In genomic region chr2:68465081-68465916, GRCh38 we compare ENCODE assay signal across 9 cellular contexts. TPM values are rescaled to one million over a fixed set of nuclear protein-coding genes. Genes with fewer than 3 reads are reported as not detected.
DNase-seq lines count a peak whose midpoint lies in the region; ATAC-seq and TF ChIP-seq lines count a peak whose summit lies in the region.
"Had no signal": no experiment of that assay in that cellular context is flagged by ENCODE, and none has a peak within 500 bp of the region (broad histone marks: within the 10 kb centered on the region; RNA-seq: fewer than 3 reads in every experiment).

No MANE protein-coding gene starts in this region.

- POLR2A ChIA-PET in RWPE1 (lab: Yijun Ruan, JAX; ENCODE audit: low non-redundant PET), result no interaction called here

- peaks cover 8% of the 10 kb centered on the region for H3K36me3 Mint-ChIP-seq in activated CD8-positive, alpha-beta memory T cell treated with anti-CD3 and anti-CD28 coated beads, Interleukin-2, amount 10 ng/mL, durations not matched to agents 7 days and 5 days

- peaks cover 39% of the 10 kb centered on the region for H3K4me1 Mint-ChIP-seq in activated CD8-positive, alpha-beta memory T cell treated with anti-CD3 and anti-CD28 coated beads, Interleukin-2, amount 10 ng/mL, durations not matched to agents 7 days and 5 days

- H3K27ac ChIP-seq in esophagus squamous epithelium (peak overlapping the region; percentile 95 to 98 (median 96)), RWPE1 (no peak overlapping the region)

- H3K4me3 Mint-ChIP-seq in activated CD8-positive, alpha-beta memory T cell treated with anti-CD3 and anti-CD28 coated beads, Interleukin-2, amount 10 ng/mL, durations not matched to agents 7 days and 5 days, result peak overlapping the region; percentile 100

- ATAC-seq in activated CD8-positive, alpha-beta memory T cell treated with anti-CD3 and anti-CD28 coated beads, Interleukin-2, amount 10 ng/mL, durations not matched to agents 7 days and 5 days, result peak; percentile 37
- ATAC-seq in GM21367 (IDR thresholded peaks at IDR 0.05; ENCODE audit: unreplicated experiment), result no peak
- no peak for ATAC-seq in GM18867 (IDR thresholded peaks at IDR 0.05; ENCODE audit: unreplicated experiment)
- ATAC-seq: mucosa of descending colon had no signal

- H3K9me3 Mint-ChIP-seq in activated CD8-positive, alpha-beta memory T cell treated with anti-CD3 and anti-CD28 coated beads, Interleukin-2, amount 10 ng/mL, durations not matched to agents 7 days and 5 days (ENCODE audit: low read depth), result no peaks in the 10 kb centered on the region

- peaks cover 6 to 50% (median 11%) of the 10 kb centered on the region in 3 donors for H3K4me1 ChIP-seq in esophagus squamous epithelium

- intact Hi-C loops in esophagus squamous epithelium (cut with DNase I), result no loop called here

- no peaks in the 10 kb centered on the region for H3K9me3 ChIP-seq in esophagus squamous epithelium
- H3K9me3 ChIP-seq: mucosa of descending colon had no signal

- DNase-seq in activated CD8-positive, alpha-beta memory T cell treated with anti-CD3 and anti-CD28 coated beads, Interleukin-2, amount 10 ng/mL, durations not matched to agents 7 days and 5 days, result peak; percentile 85
- no peak for DNase-seq in activated CD8-positive, alpha-beta memory T cell treated with anti-CD3 and anti-CD28 coated beads, Interleukin-2, amount 50 U/mL, for 48 hours
- DNase-seq in activated CD4-positive, alpha-beta T cell treated with anti-CD3 and anti-CD28 coated beads, Interleukin-2, amount 50 U/mL, for 48 hours, result peak; percentile 33 to 57
- no peak for DNase-seq in esophagus squamous epithelium (lab: John Stamatoyannopoulos, UW)
- DNase-seq in stimulated activated CD8-positive, alpha-beta memory T cell treated with anti-CD3 and anti-CD28 coated beads, Interleukin-4, amount 100 ng/mL, for 48 hours, result peak; percentile 57
- DNase-seq in RWPE1 (ENCODE audit: low spot score), result no peak
- DNase-seq: mucosa of descending colon had no signal

- H3K4me3 ChIP-seq in esophagus squamous epithelium, result no peak overlapping the region
- H3K4me3 ChIP-seq: mucosa of descending colon had no signal

- no peak for TF ChIP-seq POLR2A in esophagus squamous epithelium (IDR thresholded peaks at IDR 0.05)

- no peaks in the 10 kb centered on the region for H3K36me3 ChIP-seq in esophagus squamous epithelium

- 45 to 53% methylated on average over 7 of the region's 7 CpGs for WGBS in esophagus squamous epithelium, 2 donors

- no peaks in the 10 kb centered on the region for H3K27me3 Mint-ChIP-seq in activated CD8-positive, alpha-beta memory T cell treated with anti-CD3 and anti-CD28 coated beads, Interleukin-2, amount 10 ng/mL, durations not matched to agents 7 days and 5 days

- H3K27ac Mint-ChIP-seq in activated CD8-positive, alpha-beta memory T cell treated with anti-CD3 and anti-CD28 coated beads, Interleukin-2, amount 10 ng/mL, durations not matched to agents 7 days and 5 days, result peak overlapping the region; percentile 93

- TF ChIP-seq CTCF in esophagus squamous epithelium (IDR thresholded peaks at IDR 0.05), result no peak
- TF ChIP-seq CTCF in RWPE1 (conservative IDR thresholded peaks at IDR 0.05; ENCODE audit: low read depth), result no peak

- H3K27me3 ChIP-seq in esophagus squamous epithelium, result no peaks in the 10 kb centered on the region

- CTCF ChIA-PET in activated CD8-positive, alpha-beta memory T cell treated with anti-CD3 and anti-CD28 coated beads, Interleukin-2, amount 10 ng/mL, durations not matched to agents 7 days and 5 days (lab: Charles Lee), result interaction anchor here (0.6 to 7.1 kb wide), 21 partner anchors 9 to 478 kb away, joined by 3 to 69 read pairs (median 5); no protein-coding TSS in a partner anchor
- CTCF ChIA-PET in RWPE1 (lab: Yijun Ruan, JAX), result interaction anchor here (0.7 to 1.2 kb wide), 4 partner anchors 21 to 460 kb away, joined by 3 to 5 read pairs (median 4); no protein-coding TSS in a partner anchor

RNA-seq across cellular contexts. Expression of gene FBXO48, which starts 1.8 kb away (rescaled TPM):
- 1 to 10 TPM; 3.3 to 3.4 TPM for total RNA-seq in activated CD8-positive, alpha-beta memory T cell treated with anti-CD3 and anti-CD28 coated beads, Interleukin-2, amount 10 ng/mL, durations not matched to agents 7 days and 5 days
- total RNA-seq in esophagus squamous epithelium, result under 1 TPM; 0.61 to 0.95 (median 0.64) TPM

RNA-seq across cellular contexts. Expression of gene APLF, which starts 2.1 kb away (rescaled TPM):
- total RNA-seq in activated CD8-positive, alpha-beta memory T cell treated with anti-CD3 and anti-CD28 coated beads, Interleukin-2, amount 10 ng/mL, durations not matched to agents 7 days and 5 days, result 1 to 10 TPM; 3.0 to 3.3 TPM
- total RNA-seq in esophagus squamous epithelium, result 1 to 10 TPM; 3.2 to 9.5 (median 4.7) TPM

Comparison
In these comparisons a context has a peak if more than half of its experiments do, and no peak if none do; other contexts are left out.
1. DNase-seq: peak in activated CD8-positive, alpha-beta memory T cell treated with anti-CD3 and anti-CD28 coated beads, Interleukin-2, amount 10 ng/mL, durations not matched to agents 7 days and 5 days (single experiment), activated CD4-positive, alpha-beta T cell treated with anti-CD3 and anti-CD28 coated beads, Interleukin-2, amount 50 U/mL, for 48 hours (2 of 2) and stimulated activated CD8-positive, alpha-beta memory T cell treated with anti-CD3 and anti-CD28 coated beads, Interleukin-4, amount 100 ng/mL, for 48 hours (single experiment); none in activated CD8-positive, alpha-beta memory T cell treated with anti-CD3 and anti-CD28 coated beads, Interleukin-2, amount 50 U/mL, for 48 hours (single experiment), esophagus squamous epithelium (single experiment) and RWPE1 (single experiment).